In genomic region chr6:108780784-108781183, GRCh38 we compare ENCODE assay signal across 21 cellular contexts.
DNase-seq lines count a peak whose midpoint lies in the region; ATAC-seq, FAIRE-seq and TF ChIP-seq lines count a peak whose summit lies in the region.
"Had no signal": no experiment of that assay in that cellular context is flagged by ENCODE, and none has a peak within 500 bp of the region (broad histone marks: within the 10 kb centered on the region; RNA-seq: fewer than 3 reads in every experiment).

No MANE protein-coding gene starts in this region.

- no peaks in the 10 kb centered on the region for H3K36me3 ChIP-seq in HepG2 (replicated peaks in 1 of 2; ENCODE audit: control insufficient read depth in 1 of 2, insufficient read depth in 2 of 2, low read length in 2 of 2)
- H3K36me3 ChIP-seq in right lobe of liver = no peaks in the 10 kb centered on the region
- H3K36me3 ChIP-seq in Karpas-422 (ENCODE audit: insufficient read depth, low read length) = no peaks in the 10 kb centered on the region
- H3K36me3 ChIP-seq in H1 (ENCODE audit: control insufficient read depth in 2 of 4, insufficient read depth in 4 of 4, low read length in 3 of 4) = no peaks in the 10 kb centered on the region
- H3K36me3 ChIP-seq in pancreas = no peaks in the 10 kb centered on the region
- H3K36me3 ChIP-seq: BLaER1 treated with 17β-estradiol and CSF1 and Interleukin-3, amounts not matched to agents 10 nM and 100 nM; HAP-1 had no signal

- no peak overlapping the region for H3K23ac ChIP-seq in H1 (ENCODE audit: insufficient read length)

- H4K20me1 ChIP-seq in HepG2 (ENCODE audit: insufficient read depth, low read length) (no peaks in the 10 kb centered on the region), Karpas-422 (ENCODE audit: insufficient read depth, low read depth, low read length) (no peaks in the 10 kb centered on the region), H1 (replicated peaks in 1 of 2; ENCODE audit: control insufficient read depth in 1 of 2, insufficient read depth in 2 of 2, low read length in 2 of 2) (no peaks in the 10 kb centered on the region)
- H4K20me1 ChIP-seq: BLaER1 treated with 17β-estradiol and CSF1 and Interleukin-3, amounts not matched to agents 10 nM and 100 nM had no signal

- no peak overlapping the region for H2BK120ac ChIP-seq in H1 (replicated peaks; ENCODE audit: low read depth, low read length)

- peak overlapping the region; percentile 93; the same call in 1 of the 2 replicates for H3K18ac ChIP-seq in H1 (ENCODE audit: extremely low read depth, low read length)

- peak overlapping the region; percentile 89; the same call in 1 of the 2 replicates for H2BK12ac ChIP-seq in H1 (ENCODE audit: low read depth, low read length)

- H4K8ac ChIP-seq in H1 (ENCODE audit: extremely low read depth, insufficient read depth, low read length) = no peak overlapping the region

- H3K27ac ChIP-seq in HepG2 (ENCODE audit: extremely low read length, insufficient read depth, low read length) (no peak overlapping the region), right lobe of liver (no peak overlapping the region), Karpas-422 (ENCODE audit: low read length) (no peak overlapping the region), H1 (ENCODE audit: low read depth, low read length) (no peak overlapping the region), pancreas (no peak overlapping the region)
- H3K27ac ChIP-seq in CD4-positive, alpha-beta T cell (ENCODE audit: low read depth, low read length) = no peak overlapping the region

- BruUV-seq in HepG2 (replicated peaks; lab: Mats Ljungman, UMichigan) = no TSS peak

- H3K23me2 ChIP-seq in H1 (ENCODE audit: low read depth, low read length) = peaks cover 5% of the 10 kb centered on the region

- no peak for DNase-seq in HepG2 (ENCODE audit: low spot score)
- DNase-seq in right lobe of liver = no peak
- DNase-seq in Karpas-422 = no peak
- DNase-seq in H1 (ENCODE audit: low read depth in 1 of 2, low spot score in 2 of 2) = peak in 1 of 2 experiments; percentile 53
- DNase-seq in sciatic nerve (ENCODE audit: low spot score) = no peak
- no peak for DNase-seq in nephron progenitor cell
- DNase-seq in CD4-positive, alpha-beta T cell = no peak
- DNase-seq in pancreas = no peak
- DNase-seq: 8988T; CD8-positive, alpha-beta memory T cell; COR-L47; DMS 273 treated with DMSO at 0.1 percent for 48 hours; DMS53; GOT3; KBM-7 had no signal

- H3K56ac ChIP-seq in H1 (replicated peaks; ENCODE audit: insufficient read length, low read depth, low read length) = no peak overlapping the region

- no peaks in the 10 kb centered on the region for H3K27me3 ChIP-seq in HepG2 (ENCODE audit: control insufficient read depth in 1 of 2, insufficient read depth in 2 of 2, low read length in 2 of 2)
- no peaks in the 10 kb centered on the region for H3K27me3 ChIP-seq in right lobe of liver
- H3K27me3 ChIP-seq in Karpas-422 (ENCODE audit: low read length) = no peaks in the 10 kb centered on the region
- H3K27me3 ChIP-seq in H1 (replicated peaks in 1 of 4; ENCODE audit: control insufficient read depth in 3 of 4, extremely low read depth in 1 of 4, insufficient read depth in 3 of 4, low read length in 3 of 4) = peaks cover 0 to 5% (median 3%) of the 10 kb centered on the region in 4 experiments; a peak in 3 of 7 replicates
- H3K27me3 ChIP-seq in CD4-positive, alpha-beta T cell (ENCODE audit: control insufficient read depth, insufficient read depth, low read length) = no peaks in the 10 kb centered on the region
- no peaks in the 10 kb centered on the region for H3K27me3 ChIP-seq in pancreas
- H3K27me3 ChIP-seq: BLaER1 treated with 17β-estradiol and CSF1 and Interleukin-3, amounts not matched to agents 10 nM and 100 nM had no signal

- TF ChIP-seq POLR2A in HepG2 (IDR thresholded peaks at IDR 0.05; ENCODE audit: insufficient read depth in 1 of 2, low read depth in 2 of 2, low read length in 2 of 2) = no peak
- TF ChIP-seq POLR2A in right lobe of liver (IDR thresholded peaks at IDR 0.05) = no peak
- TF ChIP-seq POLR2A in H1 (IDR thresholded peaks at IDR 0.05; ENCODE audit: control extremely low read depth in 1 of 2, low read depth in 2 of 2, low read length in 2 of 2) = no peak

- CTCF ChIA-PET in HepG2 (lab: Yijun Ruan, JAX; ENCODE audit: low intra/inter-chr PET ratio, low total read pairs) (no interaction called here), H1 (lab: Charles Lee; ENCODE audit: partially characterized antibody) (interaction anchor here (0.7 to 2.5 kb wide), 4 partner anchors 14 to 238 kb away, joined by 3 to 11 read pairs (median 3); no protein-coding TSS in a partner anchor)
- CTCF ChIA-PET in CD4-positive, alpha-beta T cell (lab: Charles Lee) = no interaction called here

- ATAC-seq in HepG2 (no peak), right lobe of liver (no peak), sciatic nerve (peak; percentile 4), pancreas (no peak)
- ATAC-seq in CD4-positive, alpha-beta T cell (ENCODE audit: poor library complexity) = no peak

- H4K91ac ChIP-seq in H1 (replicated peaks; ENCODE audit: insufficient read length, low read length) = peak overlapping the region; percentile 91

- in situ Hi-C loops in HepG2 (cut with HindIII; ENCODE audit: extremely low pct_ligation_motif_present, low pct_unique_long_range_greater_than_20kb) = loop anchor here (5.0 kb wide), 1 partner anchor 218 kb away; the partner anchor contains the start of gene FOXO3

- no peaks in the 10 kb centered on the region for H3K9me3 Mint-ChIP-seq in nephron progenitor cell
- no peaks in the 10 kb centered on the region for H3K9me3 Mint-ChIP-seq in CD4-positive, alpha-beta T cell
- H3K9me3 Mint-ChIP-seq: CD8-positive, alpha-beta memory T cell; IgD-negative memory B cell had no signal

- H3K79me2 ChIP-seq in HepG2 (ENCODE audit: insufficient read depth, low read length) (no peaks in the 10 kb centered on the region), Karpas-422 (ENCODE audit: low read length) (no peaks in the 10 kb centered on the region), H1 (ENCODE audit: control insufficient read depth in 1 of 2, insufficient read depth in 2 of 2, low read length in 2 of 2) (no peaks in the 10 kb centered on the region)

- intact Hi-C loops in HepG2 (cut with micrococcal nuclease; ENCODE audit: unreplicated experiment) = loop anchor here (5.0 kb wide), 3 partner anchors 57 to 292 kb away; no protein-coding TSS in a partner anchor
- intact Hi-C loops in right lobe of liver (cut with DNase I) = no loop called here
- intact Hi-C loops in sciatic nerve (cut with DNase I) = loop anchor here (5.0 kb wide), 1 partner anchor 228 kb away; no protein-coding TSS in a partner anchor
- intact Hi-C loops in CD4-positive, alpha-beta T cell (cut with DNase I, micrococcal nuclease) = loop anchor here (5.0 kb wide), 2 partner anchors 57 to 223 kb away; no protein-coding TSS in a partner anchor
- intact Hi-C loops in pancreas (cut with DNase I) = loop anchor here in 2 of 3 donors (10.0 kb wide), 1 partner anchor 226 kb away; no protein-coding TSS in a partner anchor

- H3K9me2 ChIP-seq in Karpas-422 (replicated peaks; ENCODE audit: insufficient read depth, low read length) = no peaks in the 10 kb centered on the region

- 0 out of 2 replicates have a peak overlapping the region, but pooled peaks have one; percentile 1 for H2BK15ac ChIP-seq in H1 (ENCODE audit: low read length)

- H3K14ac ChIP-seq in H1 (ENCODE audit: insufficient read length) = no peak overlapping the region

- WGBS in HepG2 (ENCODE audit: low lambda C conversion rate) = 61% methylated on average over 6 of the region's 6 CpGs
- 86% methylated on average over 6 of the region's 6 CpGs for WGBS in right lobe of liver (ENCODE audit: insufficient coverage, low coverage, low lambda C conversion rate, missing lambda C conversion rate)
- 66% methylated on average over 4 of the region's 6 CpGs; no CpG with 5 or more reads in 1 of the 2 experiments for WGBS in H1 (ENCODE audit: extremely low coverage in 1 of 2, insufficient coverage in 1 of 2, insufficient read length in 1 of 2, insufficient replicate concordance in 2 of 2, low coverage in 1 of 2, low lambda C conversion rate in 2 of 2, missing lambda C conversion rate in 1 of 2), 2 experiments
- 88 to 94% methylated on average over 6 of the region's 6 CpGs for WGBS in pancreas, 2 donors

- peaks cover 60% of the 10 kb centered on the region for H3K27me3 Mint-ChIP-seq in nephron progenitor cell (ENCODE audit: low read depth, poor library complexity)
- H3K27me3 Mint-ChIP-seq in CD4-positive, alpha-beta T cell = no peaks in the 10 kb centered on the region

- H3K9ac ChIP-seq in HepG2 (ENCODE audit: insufficient read depth, low read depth, low read length) (no peak overlapping the region), Karpas-422 (ENCODE audit: low read length) (no peak overlapping the region), H1 (replicated peaks in 1 of 4; ENCODE audit: extremely low read depth in 1 of 4, low read depth in 3 of 4, low read length in 3 of 4) (no peak overlapping the region)

- no peak for TF ChIP-seq CTCF in HepG2 (CRISPR knock-in tag; IDR thresholded peaks at IDR 0.05)
- no peak for TF ChIP-seq CTCF in right lobe of liver (IDR thresholded peaks at IDR 0.05)
- no peak for TF ChIP-seq CTCF in H1 (IDR thresholded peaks at IDR 0.05; ENCODE audit: control extremely low read depth in 1 of 3, insufficient read depth in 1 of 3, low read depth in 1 of 3, low read length in 3 of 3)
- TF ChIP-seq CTCF in nephron progenitor cell (IDR thresholded peaks at IDR 0.05) = no peak
- no peak for TF ChIP-seq CTCF in CD4-positive, alpha-beta T cell (IDR thresholded peaks at IDR 0.05)
- no peak for TF ChIP-seq CTCF in pancreas (IDR thresholded peaks at IDR 0.05)

- no peaks in the 10 kb centered on the region for H3K79me1 ChIP-seq in H1 (ENCODE audit: low read depth, low read length)

- H2BK20ac ChIP-seq in H1 (ENCODE audit: low read length) = peak overlapping the region; percentile 75; the same call in 1 of the 2 replicates

- H3K4me3 ChIP-seq in HepG2 (replicated peaks in 1 of 3; ENCODE audit: insufficient read depth in 1 of 3, low read depth in 2 of 3, low read length in 3 of 3) = no peak overlapping the region
- no peak overlapping the region for H3K4me3 ChIP-seq in right lobe of liver
- H3K4me3 ChIP-seq in Karpas-422 (ENCODE audit: low read length) = no peak overlapping the region
- H3K4me3 ChIP-seq in H1 (ENCODE audit: extremely low read depth in 1 of 4, insufficient read depth in 2 of 4, low read depth in 3 of 4, low read length in 4 of 4) = peak overlapping the region in 1 of 4 experiments; percentile 63; a peak in 2 of 8 replicates
- no peak overlapping the region for H3K4me3 ChIP-seq in pancreas
- H3K4me3 ChIP-seq: BLaER1 treated with 17β-estradiol and CSF1 and Interleukin-3, amounts not matched to agents 10 nM and 100 nM; HAP-1 had no signal

- no peaks in the 10 kb centered on the region for H3K9me3 ChIP-seq in HepG2 (ENCODE audit: low read length)
- no peaks in the 10 kb centered on the region for H3K9me3 ChIP-seq in right lobe of liver
- H3K9me3 ChIP-seq in Karpas-422 (ENCODE audit: low read length) = no peaks in the 10 kb centered on the region
- H3K9me3 ChIP-seq in H1 (ENCODE audit: insufficient read depth in 2 of 2, low read depth in 1 of 2, low read length in 1 of 2) = no peaks in the 10 kb centered on the region
- no peaks in the 10 kb centered on the region for H3K9me3 ChIP-seq in CD4-positive, alpha-beta T cell (ENCODE audit: control insufficient read depth, low read length)
- H3K9me3 ChIP-seq in pancreas = no peaks in the 10 kb centered on the region
- H3K9me3 ChIP-seq: BLaER1 treated with 17β-estradiol and CSF1 and Interleukin-3, amounts not matched to agents 10 nM and 100 nM; HAP-1 had no signal

- H2BK5ac ChIP-seq in H1 (ENCODE audit: low read depth, low read length) = peak overlapping the region; percentile 58; the same call in 1 of the 2 replicates

- H3K4ac ChIP-seq in H1 (replicated peaks; ENCODE audit: insufficient read length, low read depth, low read length) = no peak overlapping the region

- H4K5ac ChIP-seq in H1 (ENCODE audit: insufficient read length, low read depth, low read length) = no peak overlapping the region

- peak overlapping the region; percentile 83; the same call in 1 of the 2 replicates for H2AK5ac ChIP-seq in H1 (ENCODE audit: low read depth, low read length)

- H3K4me1 Mint-ChIP-seq in nephron progenitor cell = peaks cover 26% of the 10 kb centered on the region
- peaks cover 11% of the 10 kb centered on the region for H3K4me1 Mint-ChIP-seq in CD4-positive, alpha-beta T cell (ENCODE audit: low read depth)

- H3K36me3 Mint-ChIP-seq in nephron progenitor cell (ENCODE audit: low read depth) = no peaks in the 10 kb centered on the region
- no peaks in the 10 kb centered on the region for H3K36me3 Mint-ChIP-seq in CD4-positive, alpha-beta T cell (ENCODE audit: low read depth)
- H3K36me3 Mint-ChIP-seq: CD8-positive, alpha-beta memory T cell; IgD-negative memory B cell had no signal

- TF ChIP-seq EP300 in HepG2 (IDR thresholded peaks at IDR 0.05; ENCODE audit: low read depth in 2 of 2, low read length in 2 of 2) (no peak), HepG2 (CRISPR knock-in tag; IDR thresholded peaks at IDR 0.05; ENCODE audit: borderline replicate concordance) (no peak), H1 (IDR thresholded peaks at IDR 0.05; ENCODE audit: borderline replicate concordance in 1 of 2, low read depth in 2 of 2, low read length in 2 of 2) (no peak)

- POLR2A ChIA-PET in HepG2 (lab: Yijun Ruan, JAX) = interaction anchor here (2.0 kb wide), 1 partner anchor 221 kb away, joined by 9 read pairs; the partner anchor contains the start of gene FOXO3
- POLR2A ChIA-PET in H1 (lab: Charles Lee; ENCODE audit: partially characterized antibody) = interaction anchor here (1.0 to 1.6 kb wide), 3 partner anchors 13 to 220 kb away, joined by 3 read pairs; partner anchors contain the start of gene FOXO3
- POLR2A ChIA-PET in CD4-positive, alpha-beta T cell (lab: Charles Lee) = interaction anchor here (0.6 kb wide), 1 partner anchor 211 kb away, joined by 3 read pairs; no protein-coding TSS in a partner anchor

- H3K4me1 ChIP-seq in HepG2 (ENCODE audit: insufficient read depth, low read length) (peaks cover 66% of the 10 kb centered on the region), right lobe of liver (peaks cover 0 to 5% (median 2%) of the 10 kb centered on the region in 4 donors), Karpas-422 (ENCODE audit: low read length) (peaks cover 41% of the 10 kb centered on the region), H1 (replicated peaks in 1 of 4; ENCODE audit: control insufficient read depth in 3 of 4, insufficient read depth in 4 of 4, low read length in 3 of 4) (peaks cover 0 to 14% (median 13%) of the 10 kb centered on the region in 4 experiments; a peak in 6 of 7 replicates), pancreas (peaks cover 0 to 15% (median 0%) of the 10 kb centered on the region in 3 donors)

- no peak for TF ChIP-seq RAD21 in HepG2 (CRISPR knock-in tag; IDR thresholded peaks at IDR 0.05)
- no peak for TF ChIP-seq RAD21 in H1 (IDR thresholded peaks at IDR 0.05 in 1 of 2, conservative IDR thresholded peaks at IDR 0.05 in 1 of 2; ENCODE audit: low read depth in 2 of 2, low read length in 2 of 2)

- no peak for FAIRE-seq in HepG2 (lab: Jason Lieb, UNC)
- FAIRE-seq in H1 (lab: Jason Lieb, UNC) = no peak
- no peak for FAIRE-seq in pancreas (lab: Jason Lieb, UNC)
- FAIRE-seq: G401.6, GM12891 had no signal

- no peak overlapping the region for H3K27ac Mint-ChIP-seq in nephron progenitor cell
- no peak overlapping the region for H3K27ac Mint-ChIP-seq in CD4-positive, alpha-beta T cell
- H3K27ac Mint-ChIP-seq: B cell had no signal

- H3K4me2 ChIP-seq in HepG2 (ENCODE audit: low read depth, low read length) (no peak overlapping the region), Karpas-422 (ENCODE audit: low read depth, low read length, poor library complexity, severe bottlenecking) (peak overlapping the region; percentile 62), H1 (ENCODE audit: insufficient read depth in 1 of 2, low read depth in 2 of 2, low read length in 2 of 2) (peak overlapping the region; percentile 92 to 95)

- no peak overlapping the region for H3K4me3 Mint-ChIP-seq in nephron progenitor cell
- no peak overlapping the region for H3K4me3 Mint-ChIP-seq in CD4-positive, alpha-beta T cell

- H2AFZ ChIP-seq in HepG2 (ENCODE audit: low read length) = no peak overlapping the region
- no peak overlapping the region for H2AFZ ChIP-seq in Karpas-422 (ENCODE audit: low read length)
- H2AFZ ChIP-seq in H1 (ENCODE audit: low read length) = no peak overlapping the region

Comparison
In these comparisons a context has a peak if more than half of its experiments do, and no peak if none do; other contexts are left out.
1. intact Hi-C loops: an anchor here in HepG2 (5.0 kb wide), sciatic nerve (5.0 kb wide), CD4-positive, alpha-beta T cell (5.0 kb wide) and pancreas (10.0 kb wide); none called in right lobe of liver.